Comparison of ENCODE assay signal across 11 cellular contexts in genomic region chr5:14183187-14183939, GRCh38. TPM values are rescaled to one million over a fixed set of nuclear protein-coding genes. Genes with fewer than 3 reads are reported as not detected.
DNase-seq lines count a peak whose midpoint lies in the region; ATAC-seq and TF ChIP-seq lines count a peak whose summit lies in the region.
"Had no signal": no experiment of that assay in that cellular context is flagged by ENCODE, and none has a peak within 500 bp of the region (broad histone marks: within the 10 kb centered on the region; RNA-seq: fewer than 3 reads in every experiment).

No MANE protein-coding gene starts in this region.

- no peak overlapping the region for H3K4me2 ChIP-seq in neuronal stem cell (ENCODE audit: insufficient read depth, low read length, poor library complexity, severe bottlenecking)

- H3K27ac ChIP-seq in ACC112 (ENCODE audit: low read depth, low read length): peak overlapping the region; percentile 99
- H3K27ac ChIP-seq in adrenal gland: peak overlapping the region in 3 of 5 donors; percentile 41 to 82 (median 67)
- peak overlapping the region; percentile 9 to 76 for H3K27ac ChIP-seq in ovary
- H3K27ac ChIP-seq in neuronal stem cell (replicated peaks; ENCODE audit: low read length): no peak overlapping the region
- no peak overlapping the region for H3K27ac ChIP-seq in naive thymus-derived CD4-positive, alpha-beta T cell (ENCODE audit: low read depth, low read length)

- TF ChIP-seq POLR2A in adrenal gland (IDR thresholded peaks at IDR 0.05): no peak
- no peak for TF ChIP-seq POLR2A in ovary (IDR thresholded peaks at IDR 0.05)

- H2AFZ ChIP-seq in ACC112 (ENCODE audit: low read length, unreplicated experiment): no peak overlapping the region
- H2AFZ ChIP-seq in neuronal stem cell (ENCODE audit: low read length): no peak overlapping the region

- intact Hi-C loops in adrenal gland (cut with DNase I): no loop called here
- intact Hi-C loops in Right ventricle myocardium superior (cut with DNase I): loop anchor here (5.0 kb wide), 1 partner anchor 36 kb away; no protein-coding TSS in a partner anchor
- intact Hi-C loops in ovary (cut with DNase I): no loop called here
- intact Hi-C loops in naive thymus-derived CD4-positive, alpha-beta T cell (cut with micrococcal nuclease): no loop called here

- no peak overlapping the region for H2BK12ac ChIP-seq in neuronal stem cell (ENCODE audit: low read length)

- no peak overlapping the region for H2BK120ac ChIP-seq in neuronal stem cell (ENCODE audit: low read depth, low read length)

- H3K36me3 ChIP-seq in ACC112 (ENCODE audit: insufficient read depth, low read length): no peaks in the 10 kb centered on the region
- H3K36me3 ChIP-seq in adrenal gland (replicated peaks in 1 of 2): no peaks in the 10 kb centered on the region
- H3K36me3 ChIP-seq in ovary: no peaks in the 10 kb centered on the region
- no peaks in the 10 kb centered on the region for H3K36me3 ChIP-seq in neuronal stem cell (replicated peaks in 1 of 2; ENCODE audit: control insufficient read depth in 2 of 2, insufficient read depth in 2 of 2, low read length in 2 of 2)
- no peaks in the 10 kb centered on the region for H3K36me3 ChIP-seq in naive thymus-derived CD4-positive, alpha-beta T cell (ENCODE audit: control insufficient read depth in 2 of 3, insufficient read depth in 3 of 3, low read length in 3 of 3)

- H2AK5ac ChIP-seq in neuronal stem cell (ENCODE audit: low read depth, low read length): no peak overlapping the region

- no peak overlapping the region for H3K23ac ChIP-seq in neuronal stem cell (ENCODE audit: low read depth, low read length, poor library complexity)

- peaks cover 0 to 6% (median 4%) of the 10 kb centered on the region in 5 donors for H3K27me3 Mint-ChIP-seq in naive thymus-derived CD4-positive, alpha-beta T cell

- H3K4me3 Mint-ChIP-seq in naive thymus-derived CD4-positive, alpha-beta T cell: no peak overlapping the region

- H3K4ac ChIP-seq in neuronal stem cell (ENCODE audit: low read length): no peak overlapping the region

- H4K8ac ChIP-seq in neuronal stem cell (ENCODE audit: low read depth, low read length): no peak overlapping the region

- TF ChIP-seq EP300 in ovary (IDR thresholded peaks at IDR 0.05): no peak

- 28 to 39% (median 33%) methylated on average over 8 of the region's 8 CpGs for WGBS in adrenal gland, 4 donors
- WGBS in ovary, 3 donors: 10 to 15% (median 13%) methylated on average over 8 of the region's 8 CpGs
- WGBS in neuronal stem cell (ENCODE audit: extremely low coverage in 2 of 2, insufficient read length in 2 of 2, insufficient replicate concordance in 1 of 2), 2 donors: no CpG with 5 or more reads among the region's 8 CpGs

- H3K9me3 ChIP-seq in adrenal gland (replicated peaks in 1 of 3) (no peaks in the 10 kb centered on the region), ovary (no peaks in the 10 kb centered on the region), neuronal stem cell (replicated peaks in 1 of 2; ENCODE audit: control insufficient read depth in 2 of 2, insufficient read depth in 1 of 2, low read depth in 1 of 2, low read length in 2 of 2) (no peaks in the 10 kb centered on the region)
- no peaks in the 10 kb centered on the region for H3K9me3 ChIP-seq in naive thymus-derived CD4-positive, alpha-beta T cell (ENCODE audit: control insufficient read depth in 2 of 3, low read length in 3 of 3)

- POLR2A ChIA-PET in naive thymus-derived CD4-positive, alpha-beta T cell (lab: Charles Lee): no interaction called here

- CTCF ChIA-PET in naive thymus-derived CD4-positive, alpha-beta T cell (lab: Charles Lee): no interaction called here

- H2BK5ac ChIP-seq in neuronal stem cell (ENCODE audit: low read length): no peak overlapping the region

- no peaks in the 10 kb centered on the region for H3K36me3 Mint-ChIP-seq in naive thymus-derived CD4-positive, alpha-beta T cell

- peaks cover 0 to 2% (median 0%) of the 10 kb centered on the region in 7 donors for H3K4me1 Mint-ChIP-seq in naive thymus-derived CD4-positive, alpha-beta T cell

- no peaks in the 10 kb centered on the region for H3K27me3 ChIP-seq in ACC112 (ENCODE audit: insufficient read depth, low read length)
- H3K27me3 ChIP-seq in adrenal gland: no peaks in the 10 kb centered on the region
- H3K27me3 ChIP-seq in ovary: no peaks in the 10 kb centered on the region
- no peaks in the 10 kb centered on the region for H3K27me3 ChIP-seq in neuronal stem cell (ENCODE audit: control insufficient read depth in 3 of 3, insufficient read depth in 3 of 3, low read depth in 1 of 3, low read length in 3 of 3)
- no peaks in the 10 kb centered on the region for H3K27me3 ChIP-seq in naive thymus-derived CD4-positive, alpha-beta T cell (ENCODE audit: control insufficient read depth in 2 of 2, insufficient read depth in 2 of 2, low read length in 2 of 2)

- peaks cover 6% of the 10 kb centered on the region for H3K79me1 ChIP-seq in neuronal stem cell (ENCODE audit: low read depth, low read length)

- H3K4me3 ChIP-seq in ACC112 (ENCODE audit: low read depth, low read length) (peak overlapping the region; percentile 42; the same call in 1 of the 2 replicates), adrenal gland (no peak overlapping the region), ovary (peak overlapping the region; percentile 18), neuronal stem cell (ENCODE audit: low read length in 2 of 2) (no peak overlapping the region)
- H3K4me3 ChIP-seq in naive thymus-derived CD4-positive, alpha-beta T cell (ENCODE audit: low read length): no peak overlapping the region

- H3K4me1 ChIP-seq in ACC112 (ENCODE audit: control insufficient read depth, insufficient read depth, low read length, unreplicated experiment): peaks cover 98% of the 10 kb centered on the region
- peaks cover 40 to 59% of the 10 kb centered on the region in 2 donors for H3K4me1 ChIP-seq in adrenal gland (replicated peaks in 1 of 2)
- H3K4me1 ChIP-seq in ovary (ENCODE audit: insufficient read depth): peaks cover 39% of the 10 kb centered on the region
- peaks cover 16 to 23% of the 10 kb centered on the region in 2 donors for H3K4me1 ChIP-seq in neuronal stem cell (ENCODE audit: control insufficient read depth in 2 of 2, insufficient read depth in 1 of 2, low read depth in 1 of 2, low read length in 2 of 2)
- H3K4me1 ChIP-seq in naive thymus-derived CD4-positive, alpha-beta T cell (ENCODE audit: control insufficient read depth in 2 of 2, insufficient read depth in 2 of 2, low read length in 2 of 2): no peaks in the 10 kb centered on the region

- no peak overlapping the region for H3K9ac ChIP-seq in neuronal stem cell (ENCODE audit: low read depth, low read length, poor library complexity)

- H3K27ac Mint-ChIP-seq in naive thymus-derived CD4-positive, alpha-beta T cell: no peak overlapping the region

- H3K79me2 ChIP-seq in ACC112 (ENCODE audit: control insufficient read depth, insufficient read depth, low read length, unreplicated experiment): peaks cover 98% of the 10 kb centered on the region

- DNase-seq in adrenal gland (peak in 3 of 7 donors; percentile 34 to 45 (median 42)), Right ventricle myocardium superior (peak; percentile 64), ovary (peak in 3 of 5 donors; percentile 41 to 51 (median 47)), neuronal stem cell (ENCODE audit: low spot score) (no peak), superior temporal gyrus (ENCODE audit: extremely low spot score) (no peak), NCI-H128 (lab: John Stamatoyannopoulos, UW; ENCODE audit: unreplicated experiment) (no peak)
- no peak for DNase-seq in naive thymus-derived CD4-positive, alpha-beta T cell
- DNase-seq: activated CD4-positive, alpha-beta T cell treated with anti-CD3 and anti-CD28 coated beads for 48 hours; activated gamma-delta T cell had no signal

- no peak overlapping the region for H4K91ac ChIP-seq in neuronal stem cell (ENCODE audit: low read depth, low read length, poor library complexity)

- no peaks in the 10 kb centered on the region for H3K9me3 Mint-ChIP-seq in naive thymus-derived CD4-positive, alpha-beta T cell

- ATAC-seq in Right ventricle myocardium superior (ENCODE audit: poor library complexity): peak; percentile 74
- ATAC-seq in naive thymus-derived CD4-positive, alpha-beta T cell: no peak
- ATAC-seq: HCT116 had no signal

- H2BK15ac ChIP-seq in neuronal stem cell (ENCODE audit: low read length): no peak overlapping the region

- TF ChIP-seq CTCF in adrenal gland (IDR thresholded peaks at IDR 0.05): no peak
- no peak for TF ChIP-seq CTCF in ovary (IDR thresholded peaks at IDR 0.05)

- no peak overlapping the region for H3K14ac ChIP-seq in neuronal stem cell (ENCODE audit: low read length)

- H3K18ac ChIP-seq in neuronal stem cell (ENCODE audit: low read length): no peak overlapping the region

RNA-seq across cellular contexts. Expression of gene TRIO, which starts 40.2 kb away (rescaled TPM):
- total RNA-seq in adrenal gland (100 to 1,000 TPM in 1 of 8 donors, 10 to 100 TPM in 7; 41.1 to 108 (median 72.4) TPM), Right ventricle myocardium superior (56.0 TPM), ovary (100 to 1,000 TPM in 5 of 7 donors, 10 to 100 TPM in 2; 93.3 to 268 (median 132) TPM)
- polyA plus RNA-seq in adrenal gland (100 to 1,000 TPM in 1 of 3 donors, 10 to 100 TPM in 2; 27.3 to 109 (median 58.9) TPM), ovary (10 to 100 TPM; 58.4 to 67.1 TPM)
- polyA plus RNA-seq in neuronal stem cell (2013, experiment 1 of 2): 21.6 TPM
- polyA plus RNA-seq in neuronal stem cell (2013, experiment 2 of 2): 22.4 TPM
- 10 to 100 TPM in 2 of 5 experiments, 1 to 10 TPM in 3; 5.5 to 45.9 (median 8.5) TPM for total RNA-seq in naive thymus-derived CD4-positive, alpha-beta T cell
- polyA plus RNA-seq in naive thymus-derived CD4-positive, alpha-beta T cell: under 1 TPM; 0.16 to 0.53 TPM

Comparison
In these comparisons a context has a peak if more than half of its experiments do, and no peak if none do; other contexts are left out.
1. H3K27ac ChIP-seq: peak in ACC112 (single experiment), adrenal gland (3 of 5) and ovary (2 of 2); none in neuronal stem cell (single experiment) and naive thymus-derived CD4-positive, alpha-beta T cell (single experiment).
2. H3K4me3 ChIP-seq: peak in ACC112 (single experiment) and ovary (single experiment); none in adrenal gland (0 of 4), neuronal stem cell (0 of 2) and naive thymus-derived CD4-positive, alpha-beta T cell (single experiment).
3. DNase-seq: peak in Right ventricle myocardium superior (single experiment) and ovary (3 of 5); none in neuronal stem cell (single experiment), naive thymus-derived CD4-positive, alpha-beta T cell (0 of 9), superior temporal gyrus (single experiment) and NCI-H128 (single experiment).